In genomic region chr6:143851706-143852105, GRCh38 we compare ENCODE assay signal across 3 cellular contexts.
TF ChIP-seq lines count a peak whose summit lies in the region.

No MANE protein-coding gene starts in this region.

TF ChIP-seq in SK-N-SH treated with all-trans-retinoic acid at 6 μM for 48 hours, 23 proteins besides CTCF, POLR2A, EP300 and RAD21:
- TF ChIP-seq ZNF8 (CRISPR knock-in tag; IDR thresholded peaks at IDR 0.05), result peak; percentile 45; the same call in 1 of the 2 replicates

TF ChIP-seq in K562, 482 proteins besides CTCF, POLR2A, EP300 and RAD21:
- TF ChIP-seq ZNF146 (CRISPR knock-in tag; IDR thresholded peaks at IDR 0.05; ENCODE audit: unreplicated experiment) (peak; percentile 86), SMARCA5 (IDR thresholded peaks at IDR 0.05) (0 out of 2 replicates have a peak, but pooled peaks have one; percentile 35), BCOR (IDR thresholded peaks at IDR 0.05) (peak; percentile 74), KDM1A (IDR thresholded peaks at IDR 0.05) (peak in 1 of 2 experiments; percentile 59; a peak in 1 of 4 replicates)
TF ChIP-seq in K562: peak in this region for 4; not testable (repeated sequence) for 478.

TF ChIP-seq in HepG2, 621 proteins besides CTCF, POLR2A, EP300 and RAD21:
- TF ChIP-seq ZMYM3 (CRISPR knock-in tag; IDR thresholded peaks at IDR 0.05) (0 out of 2 replicates have a peak, but pooled peaks have one; percentile 26), RBFOX2 (IDR thresholded peaks at IDR 0.05; ENCODE audit: low read depth, low read length) (0 out of 2 replicates have a peak, but pooled peaks have one; percentile 38)
TF ChIP-seq in HepG2: peak in this region for 2; not testable (repeated sequence) for 619.
